In the genomic region with DNA sequence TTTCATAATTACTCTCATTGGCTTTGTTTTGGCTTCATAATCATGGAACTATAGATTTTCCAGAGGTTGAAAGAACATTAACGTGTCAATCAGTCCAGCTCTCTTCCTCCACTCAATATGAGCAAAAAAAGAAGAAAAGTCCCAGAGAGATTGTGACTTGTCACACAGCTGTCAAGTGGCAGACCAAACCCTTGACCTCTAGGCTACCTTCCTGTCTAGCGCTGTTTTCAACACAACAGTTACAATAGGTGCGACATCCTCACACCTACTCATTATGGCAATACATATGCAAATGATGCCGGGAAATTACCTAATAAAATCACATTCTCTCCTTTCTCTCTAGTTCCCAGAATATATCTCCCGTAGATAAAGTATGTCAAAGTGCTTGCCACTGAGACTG, we compare ENCODE assay signal across 8 cellular contexts. TPM values are rescaled to one million over a fixed set of nuclear protein-coding genes. Genes with fewer than 3 reads are reported as not detected.
DNase-seq lines count a peak whose midpoint lies in the region; ATAC-seq, FAIRE-seq and TF ChIP-seq lines count a peak whose summit lies in the region.

No MANE protein-coding gene starts in this region.

- no peak overlapping the region for H3K23ac ChIP-seq in mesendoderm (ENCODE audit: low read length)

- H2BK120ac ChIP-seq in mesendoderm (ENCODE audit: low read depth, low read length) = no peak overlapping the region

- H3K4me1 Mint-ChIP-seq in activated naive CD8-positive, alpha-beta T cell treated with anti-CD3 and anti-CD28 coated beads for 36 hours = peaks cover 25% of the 10 kb centered on the region

- TF ChIP-seq CTCF in A549 (IDR thresholded peaks at IDR 0.05) (no peak), GM12875 (IDR thresholded peaks at IDR 0.05; ENCODE audit: borderline replicate concordance, insufficient read depth, low read depth, low read length) (no peak)

- H3K4me3 ChIP-seq in A549 (peak overlapping the region; percentile 74), GM12875 (ENCODE audit: low read depth, low read length) (peak overlapping the region; percentile 64), mesendoderm (ENCODE audit: low read length) (no peak overlapping the region)

- whole genome bisulfite sequencing in A549 (ENCODE audit: missing lambda C conversion rate) = 41% methylated on average over 5 of the region's 5 CpGs
- WGBS in mesendoderm (ENCODE audit: extremely low coverage, insufficient coverage, low lambda C conversion rate) = no CpG with 5 or more reads among the region's 5 CpGs

- H3K27ac ChIP-seq in A549 = peak overlapping the region in 1 of 2 experiments; percentile 92; a peak in 4 of 6 replicates
- H3K27ac ChIP-seq in mesendoderm (ENCODE audit: low read depth, low read length) = no peak overlapping the region

- no peaks in the 10 kb centered on the region for H3K9me3 ChIP-seq in A549

- no peak overlapping the region for H3K4me3 Mint-ChIP-seq in activated naive CD8-positive, alpha-beta T cell treated with anti-CD3 and anti-CD28 coated beads for 36 hours

- H3K4ac ChIP-seq in mesendoderm (ENCODE audit: low read depth, low read length) = no peak overlapping the region

- no peak for ATAC-seq in A549
- ATAC-seq in GM18505 (IDR thresholded peaks at IDR 0.05; ENCODE audit: unreplicated experiment) = no peak

- intact Hi-C loops in posterior vena cava (cut with DNase I) = loop anchor here in 1 of 2 donors (10.0 kb wide), 1 partner anchor 55 kb away; no protein-coding TSS in a partner anchor

- FAIRE-seq in A549 (lab: Jason Lieb, UNC) = no peak

- H3K56ac ChIP-seq in mesendoderm (ENCODE audit: low read length) = no peak overlapping the region

- no peak overlapping the region for H3K27ac Mint-ChIP-seq in activated naive CD8-positive, alpha-beta T cell treated with anti-CD3 and anti-CD28 coated beads for 36 hours

- no peaks in the 10 kb centered on the region for H3K9me3 Mint-ChIP-seq in activated naive CD8-positive, alpha-beta T cell treated with anti-CD3 and anti-CD28 coated beads for 36 hours

- TF ChIP-seq EP300 in A549 (IDR thresholded peaks at IDR 0.05) = no peak

- peaks cover 26% of the 10 kb centered on the region for H3K36me3 Mint-ChIP-seq in activated naive CD8-positive, alpha-beta T cell treated with anti-CD3 and anti-CD28 coated beads for 36 hours

- no peaks in the 10 kb centered on the region for H3K36me3 ChIP-seq in mesendoderm (ENCODE audit: control insufficient read depth, insufficient read depth, low read length)

- no peak overlapping the region for H3K18ac ChIP-seq in mesendoderm (ENCODE audit: low read length)

- no peak overlapping the region for H2BK5ac ChIP-seq in mesendoderm (ENCODE audit: low read length)

- no peak overlapping the region for H4K5ac ChIP-seq in mesendoderm (ENCODE audit: low read length)

- TF ChIP-seq RAD21 in A549 (conservative IDR thresholded peaks at IDR 0.05 in 1 of 2, IDR thresholded peaks at IDR 0.05 in 1 of 2) = no peak

- H3K27me3 ChIP-seq in mesendoderm (ENCODE audit: insufficient read depth, low read length, poor library complexity) = no peaks in the 10 kb centered on the region

- peaks cover 3% of the 10 kb centered on the region for H3K79me2 ChIP-seq in mesendoderm (ENCODE audit: control insufficient read depth, insufficient read depth, low read length)

- POLR2A ChIA-PET in A549 (lab: Yijun Ruan, JAX) = no interaction called here

- no peak overlapping the region for H4K8ac ChIP-seq in mesendoderm (ENCODE audit: low read depth, low read length)

- H3K9ac ChIP-seq in mesendoderm (ENCODE audit: low read length) = peak overlapping the region; percentile 34

- DNase-seq in A549 (ENCODE audit: low read depth in 1 of 2, low spot score in 1 of 2) (no peak), HT-29 (ENCODE audit: low spot score) (peak; percentile 37), mesendoderm (peak; percentile 79), epidermal melanocyte (ENCODE audit: insufficient read length, low spot score) (no peak), posterior vena cava (ENCODE audit: low spot score) (no peak)
- DNase-seq in activated naive CD8-positive, alpha-beta T cell treated with anti-CD3 and anti-CD28 coated beads for 36 hours = peak; percentile 6

- no peaks in the 10 kb centered on the region for H3K79me1 ChIP-seq in mesendoderm (ENCODE audit: low read length)

- CTCF ChIA-PET in A549 (lab: Yijun Ruan, JAX) = no interaction called here

- H3K4me2 ChIP-seq in A549 = peak overlapping the region; percentile 81
- H3K4me2 ChIP-seq in mesendoderm (ENCODE audit: low read length) = peak overlapping the region; percentile 39

- peaks cover 20% of the 10 kb centered on the region for H3K4me1 ChIP-seq in A549
- peaks cover 2% of the 10 kb centered on the region for H3K4me1 ChIP-seq in mesendoderm (ENCODE audit: control insufficient read depth, low read depth, low read length)

- no peaks in the 10 kb centered on the region for H3K27me3 Mint-ChIP-seq in activated naive CD8-positive, alpha-beta T cell treated with anti-CD3 and anti-CD28 coated beads for 36 hours

- no peak overlapping the region for H2BK15ac ChIP-seq in mesendoderm (replicated peaks; ENCODE audit: low read depth)

- H2AK5ac ChIP-seq in mesendoderm (ENCODE audit: low read length) = no peak overlapping the region

- no peak for TF ChIP-seq POLR2A in A549 (IDR thresholded peaks at IDR 0.05; ENCODE audit: low read length)
- no peak for TF ChIP-seq POLR2A in GM18505 (IDR thresholded peaks at IDR 0.05; ENCODE audit: borderline replicate concordance, extremely low read depth, insufficient read depth, insufficient read length)

TF ChIP-seq in A549, 52 proteins besides CTCF, POLR2A, EP300 and RAD21:
- TF ChIP-seq, protein P1, sequence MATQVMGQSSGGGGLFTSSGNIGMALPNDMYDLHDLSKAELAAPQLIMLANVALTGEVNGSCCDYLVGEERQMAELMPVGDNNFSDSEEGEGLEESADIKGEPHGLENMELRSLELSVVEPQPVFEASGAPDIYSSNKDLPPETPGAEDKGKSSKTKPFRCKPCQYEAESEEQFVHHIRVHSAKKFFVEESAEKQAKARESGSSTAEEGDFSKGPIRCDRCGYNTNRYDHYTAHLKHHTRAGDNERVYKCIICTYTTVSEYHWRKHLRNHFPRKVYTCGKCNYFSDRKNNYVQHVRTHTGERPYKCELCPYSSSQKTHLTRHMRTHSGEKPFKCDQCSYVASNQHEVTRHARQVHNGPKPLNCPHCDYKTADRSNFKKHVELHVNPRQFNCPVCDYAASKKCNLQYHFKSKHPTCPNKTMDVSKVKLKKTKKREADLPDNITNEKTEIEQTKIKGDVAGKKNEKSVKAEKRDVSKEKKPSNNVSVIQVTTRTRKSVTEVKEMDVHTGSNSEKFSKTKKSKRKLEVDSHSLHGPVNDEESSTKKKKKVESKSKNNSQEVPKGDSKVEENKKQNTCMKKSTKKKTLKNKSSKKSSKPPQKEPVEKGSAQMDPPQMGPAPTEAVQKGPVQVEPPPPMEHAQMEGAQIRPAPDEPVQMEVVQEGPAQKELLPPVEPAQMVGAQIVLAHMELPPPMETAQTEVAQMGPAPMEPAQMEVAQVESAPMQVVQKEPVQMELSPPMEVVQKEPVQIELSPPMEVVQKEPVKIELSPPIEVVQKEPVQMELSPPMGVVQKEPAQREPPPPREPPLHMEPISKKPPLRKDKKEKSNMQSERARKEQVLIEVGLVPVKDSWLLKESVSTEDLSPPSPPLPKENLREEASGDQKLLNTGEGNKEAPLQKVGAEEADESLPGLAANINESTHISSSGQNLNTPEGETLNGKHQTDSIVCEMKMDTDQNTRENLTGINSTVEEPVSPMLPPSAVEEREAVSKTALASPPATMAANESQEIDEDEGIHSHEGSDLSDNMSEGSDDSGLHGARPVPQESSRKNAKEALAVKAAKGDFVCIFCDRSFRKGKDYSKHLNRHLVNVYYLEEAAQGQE (IDR thresholded peaks at IDR 0.05) = no peak
- TF ChIP-seq POLR2AphosphoS2 (conservative IDR thresholded peaks at IDR 0.05; ENCODE audit: low read length) = no peak
- TF ChIP-seq FOSL2 (IDR thresholded peaks at IDR 0.05) = no peak
- no peak for TF ChIP-seq FOSL2 (CRISPR knock-in tag; IDR thresholded peaks at IDR 0.05)
TF ChIP-seq in A549: peak in this region for 0.

RNA-seq across cellular contexts. Expression of gene WARS2, which starts 1.1 kb away (rescaled TPM):
- polyA plus RNA-seq in A549 (2011; rRNA removed) = 7.9 and 10.4 TPM in 2 replicates
- 3.6 and 4.4 TPM in 2 replicates for polyA plus RNA-seq in A549 (2012; cell fraction: cytosol; rRNA removed)
- 3.0 and 5.8 TPM in 2 replicates for polyA plus RNA-seq in A549 (2012; cell fraction: nucleus; rRNA removed)
- 5.9 to 6.6 TPM (median 6.2 TPM) in 3 replicates for polyA plus RNA-seq in A549 (2017; fragmentation: RNase III; extraction: RNeasy Plus Mini Kit Qiagen cat#74134 plus additional on column Dnase treatment)
- 16.4 and 18.2 TPM in 2 replicates for polyA minus RNA-seq in A549 (2011; rRNA and poly(A)+ RNA removed)
- 13.1 and 16.4 TPM in 2 replicates for total RNA-seq in HT-29 (2014; rRNA removed; shearing (Covaris generic))
- total RNA-seq in activated naive CD8-positive, alpha-beta T cell treated with anti-CD3 and anti-CD28 coated beads for 36 hours = 10 to 100 TPM; 18.3 to 20.2 TPM
- polyA plus RNA-seq in mesendoderm (2013, experiment 1 of 2) = 14.5 TPM
- 13.2 TPM for polyA plus RNA-seq in mesendoderm (2013, experiment 2 of 2)
- total RNA-seq in posterior vena cava = 10 to 100 TPM in 1 of 2 donors, 1 to 10 TPM in 1; 9.2 to 13.0 TPM

Comparison
In these comparisons a context has a peak if more than half of its experiments do, and no peak if none do; other contexts are left out.
1. DNase-seq: peak in HT-29 (single experiment), activated naive CD8-positive, alpha-beta T cell treated with anti-CD3 and anti-CD28 coated beads for 36 hours (single experiment) and mesendoderm (single experiment); none in A549 (0 of 2), epidermal melanocyte (single experiment) and posterior vena cava (single experiment).